ENCODE assay signal across 1 cellular context in the genomic region with DNA sequence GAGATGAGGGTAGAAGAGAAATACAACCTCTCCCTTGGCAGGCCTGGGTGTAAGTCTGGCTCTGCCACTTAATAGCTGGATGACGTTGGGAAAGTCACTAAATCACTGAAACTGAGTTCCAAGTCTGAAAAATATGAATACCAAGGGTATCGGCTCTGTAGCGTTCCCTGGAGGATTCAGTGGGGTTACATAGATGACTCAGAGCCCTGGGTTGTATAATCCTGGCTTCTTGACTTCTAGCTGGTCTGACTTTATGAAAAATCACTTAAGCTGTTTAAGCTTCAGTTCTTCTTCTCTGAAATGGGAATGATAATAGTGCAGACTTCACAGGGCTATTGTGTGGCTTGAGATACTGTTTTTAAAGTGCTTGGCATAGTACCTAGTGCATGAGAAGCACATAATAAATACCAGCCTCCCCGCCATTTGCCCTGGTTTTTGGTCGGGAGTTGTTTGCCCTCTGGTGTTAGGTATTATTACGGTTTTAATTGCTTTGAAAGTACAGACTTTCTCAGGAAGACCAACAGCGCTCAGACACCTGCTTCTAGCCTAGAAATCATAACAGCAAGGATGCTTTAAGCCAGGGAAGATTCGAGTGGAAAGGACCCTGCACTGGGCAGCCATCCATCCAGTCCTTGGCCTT.
TF ChIP-seq lines count a peak whose summit lies in the region.

No MANE protein-coding gene starts in this region.

TF ChIP-seq in GM12878, 131 proteins besides CTCF, POLR2A, EP300 and RAD21 (continued from another document):
- no peak for TF ChIP-seq ETV6 (conservative IDR thresholded peaks at IDR 0.05 in 1 of 2, IDR thresholded peaks at IDR 0.05 in 1 of 2; ENCODE audit: borderline replicate concordance in 1 of 2, low read depth in 1 of 2)
- TF ChIP-seq LARP7 (IDR thresholded peaks at IDR 0.05): no peak
TF ChIP-seq in GM12878: peak in this region for 8.
